29 cellular contexts compared by ENCODE assay signal in genomic region chr2:203559640-203560039, GRCh38.
"Had no signal": no experiment of that assay in that cellular context is flagged by ENCODE, and none has a peak within 500 bp of the region (broad histone marks: within the 10 kb centered on the region; RNA-seq: fewer than 3 reads in every experiment).

No MANE protein-coding gene starts in this region.

- DNase-seq: activated CD4-positive, alpha-beta memory T cell treated with anti-CD3 and anti-CD28 coated beads for 36 hours; activated CD4-positive, alpha-beta T cell treated with anti-CD3 and anti-CD28 coated beads, Interleukin-2, amount 10 ng/mL, durations not matched to agents 7 days and 5 days; activated CD4-positive, CD25-positive, alpha-beta regulatory T cell; activated CD8-positive, alpha-beta memory T cell treated with anti-CD3 and anti-CD28 coated beads for 24 hours; activated effector memory CD4-positive, alpha-beta T cell treated with anti-CD3 and anti-CD28 coated beads, Interleukin-2, amount 50 U/mL, for 16 hours; activated naive CD4-positive, alpha-beta T cell treated with Interleukin-2 at 50 U/mL for 16 hours; activated naive CD8-positive, alpha-beta T cell treated with anti-CD3 and anti-CD28 coated beads, Interleukin-2, amount 50 U/mL, for 24 hours; activated T-cell treated with anti-CD3 and anti-CD28 coated beads, Interleukin-2, amount 50 U/mL, for 4 hours; amniotic stem cell; Kasumi-1; KBM-7; NCI-H1105; NCI-H1436; NCI-H1694 treated with DMSO at 0.1 percent for 48 hours; NCI-H2029 treated with DMSO at 0.1 percent for 48 hours; NCI-H510A treated with DMSO at 0.1 percent for 48 hours; NCI-H69; NK-92 treated with Interleukin-12 subunit alpha and Interleukin-12 subunit beta, amount 100 ng/mL, for 24 hours; RPMI8226; T-cell; T-helper 2 cell; T1000 had no signal

- FAIRE-seq: astrocyte, TTC549 had no signal

- H3K27ac ChIP-seq: SK-N-MC, VCaP had no signal

- H3K4me3 ChIP-seq: SK-N-MC had no signal

- ATAC-seq: activated naive CD4-positive, alpha-beta T cell treated with anti-CD3 and anti-CD28 coated beads, Interleukin-2, amount 50 U/mL, for 72 hours; activated naive CD8-positive, alpha-beta T cell treated with anti-CD3 and anti-CD28 coated beads, Interleukin-2, amount 50 U/mL, for 24 hours; activated T-cell treated with anti-CD3 and anti-CD28 coated beads, Interleukin-2, amount 50 U/mL, for 4 hours; Panc1; Right ventricle myocardium inferior; T-cell had no signal
